In genomic region chr16:24332178-24332577, GRCh38 we compare ENCODE assay signal across 7 cellular contexts.
"Had no signal": no experiment of that assay in that cellular context is flagged by ENCODE, and none has a peak within 500 bp of the region (broad histone marks: within the 10 kb centered on the region; RNA-seq: fewer than 3 reads in every experiment).

No MANE protein-coding gene starts in this region.

- H3K4me3 Mint-ChIP-seq: IgD-negative memory B cell had no signal

- H3K4me1 Mint-ChIP-seq: IgD-negative memory B cell had no signal

- ATAC-seq: HepG2, K562 had no signal

- DNase-seq: IMR-90, KBM-7 had no signal

- H3K27ac ChIP-seq: HL-60 had no signal

- H3K36me3 Mint-ChIP-seq: IgD-negative memory B cell had no signal

- FAIRE-seq: HepG2, HTR-8/SVneo, K562 had no signal

- H3K4me3 ChIP-seq: K562 had no signal

- H3K27me3 Mint-ChIP-seq: IgD-negative memory B cell had no signal
